ENCODE assay signal across 9 cellular contexts in genomic region chr1:173297798-173298391, GRCh38.
A peak's percentile ranks its signal among the peaks of the same experiment; 100 is the strongest.
DNase-seq lines count a peak whose midpoint lies in the region; ATAC-seq lines count a peak whose summit lies in the region.
"Had no signal": no experiment of that assay in that cellular context is flagged by ENCODE, and none has a peak within 500 bp of the region (broad histone marks: within the 10 kb centered on the region; RNA-seq: fewer than 3 reads in every experiment).

No MANE protein-coding gene starts in this region.

- ATAC-seq in GM21825 (IDR thresholded peaks at IDR 0.05; ENCODE audit: unreplicated experiment) (peak; percentile 89), HG03575 (IDR thresholded peaks at IDR 0.05; ENCODE audit: extremely low read depth, insufficient number of reproducible peaks, low FRiP score, unreplicated experiment) (peak; percentile 67)

- peak; percentile 60 for DNase-seq in activated CD4-positive, alpha-beta T cell treated with anti-CD3 and anti-CD28 coated beads for 48 hours
- no peak for DNase-seq in activated CD4-positive, alpha-beta T cell treated with anti-CD3 and anti-CD28 coated beads, Interleukin-2, amount 50 U/mL, for 1 hour
- peak; percentile 30 to 52 for DNase-seq in stimulated activated CD8-positive, alpha-beta memory T cell treated with anti-CD3 and anti-CD28 coated beads, Interleukin-15, amount 100 ng/mL, for 48 hours (ENCODE audit: low read depth in 2 of 2)
- DNase-seq in DMS153 (lab: John Stamatoyannopoulos, UW) (no peak), germinal center (ENCODE audit: low spot score) (no peak), C1 segment of cervical spinal cord (lab: John Stamatoyannopoulos, UW) (no peak)
- DNase-seq: NK-92 treated with Interleukin-12 subunit alpha and Interleukin-12 subunit beta, amount 100 ng/mL, for 24 hours had no signal

Comparison
In these comparisons a context has a peak if more than half of its experiments do, and no peak if none do; other contexts are left out.
1. DNase-seq: peak in activated CD4-positive, alpha-beta T cell treated with anti-CD3 and anti-CD28 coated beads for 48 hours (single experiment) and stimulated activated CD8-positive, alpha-beta memory T cell treated with anti-CD3 and anti-CD28 coated beads, Interleukin-15, amount 100 ng/mL, for 48 hours (2 of 2); none in activated CD4-positive, alpha-beta T cell treated with anti-CD3 and anti-CD28 coated beads, Interleukin-2, amount 50 U/mL, for 1 hour (single experiment), DMS153 (single experiment), germinal center (single experiment) and C1 segment of cervical spinal cord (0 of 14).